In the genomic region with DNA sequence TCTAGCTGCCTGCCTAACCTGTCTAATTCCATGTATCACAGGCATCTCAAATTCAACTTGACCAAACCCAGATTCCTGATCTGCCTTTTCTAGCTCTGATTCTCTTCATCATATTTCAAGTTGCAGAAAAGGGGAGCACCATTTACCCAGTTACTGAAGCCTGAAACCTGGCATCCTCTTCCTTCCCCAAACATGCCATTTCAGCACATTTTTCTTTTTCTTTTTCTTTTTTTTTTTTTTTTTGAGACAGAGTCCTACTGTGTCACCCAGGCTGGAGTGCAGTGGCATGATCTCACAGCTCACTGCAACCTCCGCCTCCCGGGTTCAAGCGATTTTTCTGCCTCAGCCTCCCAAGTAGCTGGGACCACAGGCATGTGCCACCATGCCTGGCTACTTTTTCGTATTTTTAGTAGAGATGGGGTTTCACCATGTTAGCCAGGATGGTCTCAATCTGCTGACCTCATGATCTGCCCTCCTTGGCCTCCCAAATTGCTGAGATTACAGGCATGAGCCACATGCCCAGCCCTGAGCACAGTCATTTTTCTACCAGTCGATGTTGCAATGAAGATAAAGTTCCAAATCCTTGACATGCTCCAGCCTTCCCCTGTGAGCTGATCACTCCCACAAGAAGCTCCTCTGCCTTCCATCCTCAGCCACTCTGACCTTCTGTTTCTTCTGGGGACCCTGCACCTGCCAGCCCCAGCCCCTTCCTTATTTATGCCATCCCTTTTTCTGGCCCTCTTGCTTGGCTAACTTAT, we compare ENCODE assay signal across 10 cellular contexts. TPM values are rescaled to one million over a fixed set of nuclear protein-coding genes. Genes with fewer than 3 reads are reported as not detected.
DNase-seq lines count a peak whose midpoint lies in the region; ATAC-seq and TF ChIP-seq lines count a peak whose summit lies in the region.
"Had no signal": no experiment of that assay in that cellular context is flagged by ENCODE, and none has a peak within 500 bp of the region (broad histone marks: within the 10 kb centered on the region; RNA-seq: fewer than 3 reads in every experiment).

No MANE protein-coding gene starts in this region.

- no peak for TF ChIP-seq POLR2A in tibial nerve (IDR thresholded peaks at IDR 0.05)

- 89% methylated on average over 5 of the region's 5 CpGs for WGBS in tibial nerve, 2 donors

- peak; percentile 13 for ATAC-seq in GM18909 (IDR thresholded peaks at IDR 0.05; ENCODE audit: poor library complexity, unreplicated experiment)
- ATAC-seq in HG02885 (IDR thresholded peaks at IDR 0.05; ENCODE audit: poor library complexity, unreplicated experiment), result peak; percentile 13
- no peak for ATAC-seq in natural killer cell treated with Interleukin-12 subunit alpha and Interleukin-12 subunit beta and Interleukin-15 and Interleukin-18, amount 100 ng/mL, for 72 hours
- ATAC-seq in HG03039 (IDR thresholded peaks at IDR 0.05; ENCODE audit: unreplicated experiment), result no peak

- peak overlapping the region; percentile 40 for H3K9ac ChIP-seq in adipocyte (ENCODE audit: low read length)

- H3K9me3 ChIP-seq in adipocyte (ENCODE audit: control insufficient read depth, low read length), result no peaks in the 10 kb centered on the region
- no peaks in the 10 kb centered on the region for H3K9me3 ChIP-seq in tibial nerve
- H3K9me3 ChIP-seq: suprapubic skin had no signal

- no peak for TF ChIP-seq EP300 in tibial nerve (IDR thresholded peaks at IDR 0.05)

- H3K27ac Mint-ChIP-seq in natural killer cell treated with Interleukin-12 subunit alpha and Interleukin-12 subunit beta and Interleukin-15 and Interleukin-18, amount 100 ng/mL, for 72 hours, result peak overlapping the region; percentile 39 to 56

- no peak overlapping the region for H3K27ac ChIP-seq in tibial nerve
- H3K27ac ChIP-seq: PC-9, suprapubic skin had no signal

- H3K4me1 Mint-ChIP-seq in natural killer cell treated with Interleukin-12 subunit alpha and Interleukin-12 subunit beta and Interleukin-15 and Interleukin-18, amount 100 ng/mL, for 72 hours (ENCODE audit: low read depth in 2 of 2), result peaks cover 5 to 14% of the 10 kb centered on the region in 2 donors

- H3K27me3 ChIP-seq in adipocyte (replicated peaks; ENCODE audit: control insufficient read depth, insufficient read depth, low read length) (no peaks in the 10 kb centered on the region), tibial nerve (no peaks in the 10 kb centered on the region)
- H3K27me3 ChIP-seq: suprapubic skin had no signal

- H3K9me3 Mint-ChIP-seq in natural killer cell treated with Interleukin-12 subunit alpha and Interleukin-12 subunit beta and Interleukin-15 and Interleukin-18, amount 100 ng/mL, for 72 hours, result no peaks in the 10 kb centered on the region

- TF ChIP-seq CTCF in tibial nerve (IDR thresholded peaks at IDR 0.05), result no peak

- H3K36me3 Mint-ChIP-seq in natural killer cell treated with Interleukin-12 subunit alpha and Interleukin-12 subunit beta and Interleukin-15 and Interleukin-18, amount 100 ng/mL, for 72 hours, result no peaks in the 10 kb centered on the region

- H3K4me1 ChIP-seq in adipocyte (ENCODE audit: control insufficient read depth, insufficient read depth, low read length) (peaks cover 29% of the 10 kb centered on the region), tibial nerve (peaks cover 0 to 3% (median 0%) of the 10 kb centered on the region in 4 donors)
- H3K4me1 ChIP-seq: suprapubic skin had no signal

- H3K27me3 Mint-ChIP-seq in natural killer cell treated with Interleukin-12 subunit alpha and Interleukin-12 subunit beta and Interleukin-15 and Interleukin-18, amount 100 ng/mL, for 72 hours, result no peaks in the 10 kb centered on the region

- H3K36me3 ChIP-seq in adipocyte (ENCODE audit: control insufficient read depth, insufficient read depth, low read length, severe bottlenecking) (peaks cover 15% of the 10 kb centered on the region), tibial nerve (peaks cover 0 to 50% (median 0%) of the 10 kb centered on the region in 3 donors)

- peak overlapping the region; percentile 78 for H3K4me3 Mint-ChIP-seq in natural killer cell treated with Interleukin-12 subunit alpha and Interleukin-12 subunit beta and Interleukin-15 and Interleukin-18, amount 100 ng/mL, for 72 hours

- peak; percentile 48 for DNase-seq in adipocyte (ENCODE audit: low read depth)
- DNase-seq in natural killer cell treated with Interleukin-12 subunit alpha and Interleukin-12 subunit beta and Interleukin-15 and Interleukin-18, amount 100 ng/mL, for 72 hours (ENCODE audit: low spot score), result no peak
- no peak for DNase-seq in NCI-H510A treated with DMSO at 0.1 percent for 48 hours (lab: John Stamatoyannopoulos, UW)
- DNase-seq in tibial nerve (ENCODE audit: low spot score in 2 of 2), result no peak
- DNase-seq: caudate nucleus, PC-9 had no signal

- H3K4me3 ChIP-seq in adipocyte (ENCODE audit: low read length), result no peak overlapping the region
- H3K4me3 ChIP-seq in tibial nerve, result no peak overlapping the region
- H3K4me3 ChIP-seq: PC-9, suprapubic skin had no signal

RNA-seq across cellular contexts. Expression of a gene that starts 32.2 kb away (rescaled TPM):
- total RNA-seq in natural killer cell treated with Interleukin-12 subunit alpha and Interleukin-12 subunit beta and Interleukin-15 and Interleukin-18, amount 100 ng/mL, for 72 hours, result 1 to 10 TPM in 1 of 2 donors, under 1 TPM in 1; 0.90 to 2.6 TPM
- total RNA-seq in tibial nerve, result 10 to 100 TPM in 2 of 4 donors, 1 to 10 TPM in 2; 3.8 to 11.7 (median 8.9) TPM

Comparison
In these comparisons a context has a peak if more than half of its experiments do, and no peak if none do; other contexts are left out.
1. ATAC-seq: peak in GM18909 (single experiment) and HG02885 (single experiment); none in natural killer cell treated with Interleukin-12 subunit alpha and Interleukin-12 subunit beta and Interleukin-15 and Interleukin-18, amount 100 ng/mL, for 72 hours (0 of 2) and HG03039 (single experiment).